ENCODE assay signal across 10 cellular contexts in genomic region chr12:110619534-110619953, GRCh38. TPM values are rescaled to one million over a fixed set of nuclear protein-coding genes. Genes with fewer than 3 reads are reported as not detected.
DNase-seq lines count a peak whose midpoint lies in the region; ATAC-seq and TF ChIP-seq lines count a peak whose summit lies in the region.
"Had no signal": no experiment of that assay in that cellular context is flagged by ENCODE, and none has a peak within 500 bp of the region (broad histone marks: within the 10 kb centered on the region; RNA-seq: fewer than 3 reads in every experiment).

No MANE protein-coding gene starts in this region.

- peak overlapping the region; percentile 55 for H3K27ac Mint-ChIP-seq in activated CD4-positive, alpha-beta T cell treated with anti-CD3 and anti-CD28 coated beads for 36 hours
- H3K27ac Mint-ChIP-seq in activated CD8-positive, alpha-beta T cell treated with anti-CD3 and anti-CD28 coated beads for 36 hours = peak overlapping the region; percentile 80
- no peak overlapping the region for H3K27ac Mint-ChIP-seq in stimulated activated effector memory CD8-positive, alpha-beta T cell treated with anti-CD3 and anti-CD28 coated beads, Interleukin-12 subunit alpha, Interleukin-12 subunit beta, amount 100 ng/mL, for 72 hours

- H3K4me1 Mint-ChIP-seq in activated CD4-positive, alpha-beta T cell treated with anti-CD3 and anti-CD28 coated beads for 36 hours = peaks cover 20% of the 10 kb centered on the region
- H3K4me1 Mint-ChIP-seq in activated CD8-positive, alpha-beta T cell treated with anti-CD3 and anti-CD28 coated beads for 36 hours (ENCODE audit: low read depth) = peaks cover 21% of the 10 kb centered on the region
- H3K4me1 Mint-ChIP-seq in stimulated activated effector memory CD8-positive, alpha-beta T cell treated with anti-CD3 and anti-CD28 coated beads, Interleukin-12 subunit alpha, Interleukin-12 subunit beta, amount 100 ng/mL, for 72 hours = no peaks in the 10 kb centered on the region

- POLR2A ChIA-PET in activated CD4-positive, alpha-beta T cell treated with anti-CD3 and anti-CD28 coated beads for 36 hours (lab: Charles Lee) = interaction anchor here (0.7 kb wide), 1 partner anchor 748 kb away, joined by 7 read pairs; no protein-coding TSS in a partner anchor
- POLR2A ChIA-PET in activated CD8-positive, alpha-beta T cell treated with anti-CD3 and anti-CD28 coated beads for 36 hours (lab: Charles Lee) = interaction anchor here (0.6 to 1.1 kb wide), 2 partner anchors 31 to 114 kb away, joined by 3 read pairs; no protein-coding TSS in a partner anchor

- CTCF ChIA-PET in activated CD4-positive, alpha-beta T cell treated with anti-CD3 and anti-CD28 coated beads for 36 hours (lab: Charles Lee) = interaction anchor here (0.6 to 2.0 kb wide), 17 partner anchors 8 to 831 kb away, joined by 3 to 5 read pairs (median 4); partner anchors contain the start of genes FAM216A and GPN3
- CTCF ChIA-PET in activated CD8-positive, alpha-beta T cell treated with anti-CD3 and anti-CD28 coated beads for 36 hours (lab: Charles Lee) = interaction anchor here (0.6 to 2.1 kb wide), 27 partner anchors 12 to 275 kb away, joined by 3 to 13 read pairs (median 3); no protein-coding TSS in a partner anchor

- intact Hi-C loops in activated CD4-positive, alpha-beta T cell treated with anti-CD3 and anti-CD28 coated beads for 36 hours (cut with DNase I, micrococcal nuclease) = loop anchor here (1.0 to 10.0 kb wide), 6 partner anchors 41 to 335 kb away; partner anchors contain the start of gene ATP2A2 (in 1 of the 2)
- intact Hi-C loops in activated CD8-positive, alpha-beta T cell treated with anti-CD3 and anti-CD28 coated beads for 36 hours (cut with micrococcal nuclease) = loop anchor here (2.0 kb wide), 1 partner anchor 207 kb away; no protein-coding TSS in a partner anchor

- no peaks in the 10 kb centered on the region for H3K36me3 Mint-ChIP-seq in activated CD4-positive, alpha-beta T cell treated with anti-CD3 and anti-CD28 coated beads for 36 hours (ENCODE audit: low read depth)
- H3K36me3 Mint-ChIP-seq in activated CD8-positive, alpha-beta T cell treated with anti-CD3 and anti-CD28 coated beads for 36 hours (ENCODE audit: low read depth) = peaks cover 2% of the 10 kb centered on the region
- peaks cover 6% of the 10 kb centered on the region for H3K36me3 Mint-ChIP-seq in stimulated activated effector memory CD8-positive, alpha-beta T cell treated with anti-CD3 and anti-CD28 coated beads, Interleukin-12 subunit alpha, Interleukin-12 subunit beta, amount 100 ng/mL, for 72 hours

- DNase-seq in activated CD4-positive, alpha-beta T cell treated with anti-CD3 and anti-CD28 coated beads for 36 hours = peak; percentile 68
- no peak for DNase-seq in activated CD4-positive, alpha-beta T cell treated with anti-CD3 and anti-CD28 coated beads, Interleukin-2, amount 50 U/mL, for 4 hours
- peak; percentile 75 for DNase-seq in activated CD8-positive, alpha-beta T cell treated with anti-CD3 and anti-CD28 coated beads for 36 hours
- DNase-seq in stimulated activated effector memory CD8-positive, alpha-beta T cell treated with anti-CD3 and anti-CD28 coated beads, Interleukin-12 subunit alpha, Interleukin-12 subunit beta, amount 100 ng/mL, for 72 hours (ENCODE audit: low spot score in 2 of 2) = no peak
- no peak for DNase-seq in SKM-1 (lab: John Stamatoyannopoulos, UW; ENCODE audit: unreplicated experiment)
- DNase-seq in erythroblast (lab: John Stamatoyannopoulos, UW) = no peak
- DNase-seq: H7, kidney glomerular epithelial cell had no signal

- no peak for TF ChIP-seq POLR2A in erythroblast (IDR thresholded peaks at IDR 0.05; ENCODE audit: low read length)

- H3K9me3 Mint-ChIP-seq in activated CD4-positive, alpha-beta T cell treated with anti-CD3 and anti-CD28 coated beads for 36 hours (ENCODE audit: low read depth) = no peaks in the 10 kb centered on the region
- H3K9me3 Mint-ChIP-seq in activated CD8-positive, alpha-beta T cell treated with anti-CD3 and anti-CD28 coated beads for 36 hours = no peaks in the 10 kb centered on the region
- no peaks in the 10 kb centered on the region for H3K9me3 Mint-ChIP-seq in stimulated activated effector memory CD8-positive, alpha-beta T cell treated with anti-CD3 and anti-CD28 coated beads, Interleukin-12 subunit alpha, Interleukin-12 subunit beta, amount 100 ng/mL, for 72 hours

- no peaks in the 10 kb centered on the region for H3K27me3 Mint-ChIP-seq in activated CD4-positive, alpha-beta T cell treated with anti-CD3 and anti-CD28 coated beads for 36 hours
- no peaks in the 10 kb centered on the region for H3K27me3 Mint-ChIP-seq in activated CD8-positive, alpha-beta T cell treated with anti-CD3 and anti-CD28 coated beads for 36 hours

- ATAC-seq in activated CD4-positive, alpha-beta T cell treated with anti-CD3 and anti-CD28 coated beads for 36 hours = peak; percentile 92
- peak; percentile 51 for ATAC-seq in HG03039 (IDR thresholded peaks at IDR 0.05; ENCODE audit: unreplicated experiment)
- ATAC-seq in activated CD8-positive, alpha-beta T cell treated with anti-CD3 and anti-CD28 coated beads for 36 hours = peak; percentile 91
- ATAC-seq in stimulated activated effector memory CD8-positive, alpha-beta T cell treated with anti-CD3 and anti-CD28 coated beads, Interleukin-12 subunit alpha, Interleukin-12 subunit beta, amount 100 ng/mL, for 72 hours = peak; percentile 90
- no peak for ATAC-seq in GM21390 (IDR thresholded peaks at IDR 0.05; ENCODE audit: unreplicated experiment)

- TF ChIP-seq CTCF in activated CD8-positive, alpha-beta T cell treated with anti-CD3 and anti-CD28 coated beads for 36 hours (IDR thresholded peaks at IDR 0.05) = peak; percentile 43

- H3K4me3 Mint-ChIP-seq in activated CD4-positive, alpha-beta T cell treated with anti-CD3 and anti-CD28 coated beads for 36 hours = peak overlapping the region; percentile 19
- H3K4me3 Mint-ChIP-seq in activated CD8-positive, alpha-beta T cell treated with anti-CD3 and anti-CD28 coated beads for 36 hours = no peak overlapping the region
- no peak overlapping the region for H3K4me3 Mint-ChIP-seq in stimulated activated effector memory CD8-positive, alpha-beta T cell treated with anti-CD3 and anti-CD28 coated beads, Interleukin-12 subunit alpha, Interleukin-12 subunit beta, amount 100 ng/mL, for 72 hours

RNA-seq across cellular contexts. Expression of gene TCTN1, which starts 5.6 kb away (rescaled TPM):
- 1 to 10 TPM; 7.2 to 7.3 TPM for total RNA-seq in activated CD4-positive, alpha-beta T cell treated with anti-CD3 and anti-CD28 coated beads for 36 hours
- total RNA-seq in activated CD8-positive, alpha-beta T cell treated with anti-CD3 and anti-CD28 coated beads for 36 hours = 1 to 10 TPM; 7.9 to 8.6 TPM

RNA-seq across cellular contexts. Expression of gene PPTC7, which starts 36.4 kb away (rescaled TPM):
- total RNA-seq in activated CD4-positive, alpha-beta T cell treated with anti-CD3 and anti-CD28 coated beads for 36 hours = 10 to 100 TPM; 33.4 to 36.5 TPM
- total RNA-seq in activated CD8-positive, alpha-beta T cell treated with anti-CD3 and anti-CD28 coated beads for 36 hours = 10 to 100 TPM; 43.1 to 44.5 TPM

Comparison
In these comparisons a context has a peak if more than half of its experiments do, and no peak if none do; other contexts are left out.
1. DNase-seq: peak in activated CD4-positive, alpha-beta T cell treated with anti-CD3 and anti-CD28 coated beads for 36 hours (single experiment) and activated CD8-positive, alpha-beta T cell treated with anti-CD3 and anti-CD28 coated beads for 36 hours (single experiment); none in activated CD4-positive, alpha-beta T cell treated with anti-CD3 and anti-CD28 coated beads, Interleukin-2, amount 50 U/mL, for 4 hours (0 of 2), stimulated activated effector memory CD8-positive, alpha-beta T cell treated with anti-CD3 and anti-CD28 coated beads, Interleukin-12 subunit alpha, Interleukin-12 subunit beta, amount 100 ng/mL, for 72 hours (0 of 2), SKM-1 (single experiment) and erythroblast (0 of 2).